In genomic region chr6:56450882-56451739, GRCh38 we compare ENCODE assay signal across 13 cellular contexts.
DNase-seq lines count a peak whose midpoint lies in the region; ATAC-seq and TF ChIP-seq lines count a peak whose summit lies in the region.
"Had no signal": no experiment of that assay in that cellular context is flagged by ENCODE, and none has a peak within 500 bp of the region (broad histone marks: within the 10 kb centered on the region; RNA-seq: fewer than 3 reads in every experiment).

No MANE protein-coding gene starts in this region.

- no peak for TF ChIP-seq EP300 in ovary (IDR thresholded peaks at IDR 0.05)

- WGBS in ovary, 3 donors, result 42 to 47% (median 45%) methylated on average over 2 of the region's 2 CpGs

- TF ChIP-seq POLR2A in ovary (IDR thresholded peaks at IDR 0.05), result no peak

- H3K36me3 ChIP-seq in ascending aorta, result peaks cover 0 to 3% of the 10 kb centered on the region in 2 donors
- H3K36me3 ChIP-seq in ovary, result no peaks in the 10 kb centered on the region
- no peaks in the 10 kb centered on the region for H3K36me3 ChIP-seq in left lung
- H3K36me3 ChIP-seq: lower lobe of right lung had no signal

- POLR2A ChIA-PET in AG04450 (lab: Yijun Ruan, JAX), result no interaction called here

- no peaks in the 10 kb centered on the region for H3K27me3 ChIP-seq in AG04450 (ENCODE audit: control insufficient read depth, insufficient read depth, low read length)
- H3K27me3 ChIP-seq in ascending aorta, result no peaks in the 10 kb centered on the region
- no peaks in the 10 kb centered on the region for H3K27me3 ChIP-seq in ovary
- H3K27me3 ChIP-seq in left lung, result no peaks in the 10 kb centered on the region
- H3K27me3 ChIP-seq: esophagus squamous epithelium had no signal

- CTCF ChIA-PET in AG04450 (lab: Charles Lee), result no interaction called here

- TF ChIP-seq CTCF in AG04450 (IDR thresholded peaks at IDR 0.05; ENCODE audit: low read depth, low read length), result no peak
- no peak for TF ChIP-seq CTCF in ascending aorta (IDR thresholded peaks at IDR 0.05)
- TF ChIP-seq CTCF in ovary (IDR thresholded peaks at IDR 0.05), result no peak
- no peak for TF ChIP-seq CTCF in left lung (IDR thresholded peaks at IDR 0.05)

- peak overlapping the region; percentile 32 for H3K27ac ChIP-seq in AG04450 (ENCODE audit: low read depth, low read length)
- peak overlapping the region; percentile 67 to 72 for H3K27ac ChIP-seq in ascending aorta
- peak overlapping the region in 1 of 2 donors; percentile 46 for H3K27ac ChIP-seq in ovary
- H3K27ac ChIP-seq in left lung, result no peak overlapping the region
- H3K27ac ChIP-seq: lower lobe of right lung had no signal

- H3K4me3 ChIP-seq in AG04450 (ENCODE audit: low read depth, low read length) (no peak overlapping the region), ascending aorta (no peak overlapping the region), ovary (no peak overlapping the region), left lung (no peak overlapping the region)
- H3K4me3 ChIP-seq: esophagus squamous epithelium, lower lobe of right lung, skin epidermis had no signal

- intact Hi-C loops in ascending aorta (cut with DNase I) (loop anchor here (5.0 kb wide), 1 partner anchor 79 kb away; no protein-coding TSS in a partner anchor), ovary (cut with DNase I) (no loop called here), left lung (cut with DNase I) (no loop called here)

- H3K4me1 ChIP-seq in ascending aorta, result peaks cover 0 to 18% of the 10 kb centered on the region in 2 donors
- H3K4me1 ChIP-seq in ovary (ENCODE audit: insufficient read depth), result peaks cover 11% of the 10 kb centered on the region
- H3K4me1 ChIP-seq in left lung, result no peaks in the 10 kb centered on the region
- H3K4me1 ChIP-seq: lower lobe of right lung had no signal

- no peak for DNase-seq in AG04450 (ENCODE audit: low read depth, low spot score)
- peak in 1 of 2 donors; percentile 82 for DNase-seq in ascending aorta (ENCODE audit: low spot score in 2 of 2)
- peak; percentile 27 for DNase-seq in globus pallidus (ENCODE audit: low spot score)
- peak; percentile 78 to 94 (median 91) for DNase-seq in ovary
- DNase-seq in GDM1 (lab: John Stamatoyannopoulos, UW), result no peak
- DNase-seq in DMS153 treated with DMSO at 0.1 percent for 48 hours (lab: John Stamatoyannopoulos, UW; ENCODE audit: unreplicated experiment), result no peak
- no peak for DNase-seq in left lung
- DNase-seq: DND-41, esophagus squamous epithelium, lower lobe of right lung, NCI-H1694 treated with DMSO at 0.1 percent for 48 hours had no signal

- H3K9me3 ChIP-seq in AG04450 (ENCODE audit: control insufficient read depth, insufficient read depth, low read length), result no peaks in the 10 kb centered on the region
- no peaks in the 10 kb centered on the region for H3K9me3 ChIP-seq in ascending aorta
- no peaks in the 10 kb centered on the region for H3K9me3 ChIP-seq in ovary
- H3K9me3 ChIP-seq in left lung, result no peaks in the 10 kb centered on the region
- H3K9me3 ChIP-seq: esophagus squamous epithelium, lower lobe of right lung had no signal

- ATAC-seq in left lung (no peak), HG03460 (IDR thresholded peaks at IDR 0.05; ENCODE audit: unreplicated experiment) (no peak)

Comparison
In these comparisons a context has a peak if more than half of its experiments do, and no peak if none do; other contexts are left out.
1. DNase-seq: peak in globus pallidus (single experiment) and ovary (5 of 5); none in AG04450 (single experiment), GDM1 (single experiment), DMS153 treated with DMSO at 0.1 percent for 48 hours (single experiment) and left lung (0 of 2).
2. H3K27ac ChIP-seq: peak in AG04450 (single experiment) and ascending aorta (2 of 2); none in left lung (0 of 2).